In genomic region chr21:45050786-45051489, GRCh38 we compare ENCODE assay signal across 15 cellular contexts. TPM values are rescaled to one million over a fixed set of nuclear protein-coding genes. Genes with fewer than 3 reads are reported as not detected.
DNase-seq lines count a peak whose midpoint lies in the region; ATAC-seq, FAIRE-seq and TF ChIP-seq lines count a peak whose summit lies in the region.
"Had no signal": no experiment of that assay in that cellular context is flagged by ENCODE, and none has a peak within 500 bp of the region (broad histone marks: within the 10 kb centered on the region; RNA-seq: fewer than 3 reads in every experiment).

No MANE protein-coding gene starts in this region.

- ATAC-seq in K562, result no peak
- ATAC-seq in lower lobe of right lung, result peak; percentile 58 to 59
- ATAC-seq in upper lobe of left lung (ENCODE audit: low FRiP score in 2 of 2), result peak; percentile 15 to 52
- ATAC-seq: foreskin keratinocyte had no signal

- no peaks in the 10 kb centered on the region for H3K9me1 ChIP-seq in K562 (ENCODE audit: control insufficient read depth, insufficient read depth, low read length)

- H3K9me3 ChIP-seq in K562 (replicated peaks; ENCODE audit: control insufficient read depth, insufficient read depth, low read depth, low read length), result peaks cover 7% of the 10 kb centered on the region
- H3K9me3 ChIP-seq in lower lobe of right lung, result peaks cover 14% of the 10 kb centered on the region
- peaks cover 0 to 7% (median 0%) of the 10 kb centered on the region in 4 donors for H3K9me3 ChIP-seq in upper lobe of left lung
- peaks cover 0 to 21% (median 13%) of the 10 kb centered on the region in 8 donors for H3K9me3 ChIP-seq in spleen

- CTCF ChIA-PET in K562 (lab: Yijun Ruan, JAX; ENCODE audit: low intra/inter-chr PET ratio), result no interaction called here
- CTCF ChIA-PET in activated CD4-positive, alpha-beta T cell treated with anti-CD3 and anti-CD28 coated beads, Interleukin-2, amount 10 ng/mL, durations not matched to agents 7 days and 5 days (lab: Charles Lee), result interaction anchor here (1.4 kb wide), 1 partner anchor 77 kb away, joined by 3 read pairs; no protein-coding TSS in a partner anchor

- no peak overlapping the region for H3K4me3 Mint-ChIP-seq in activated CD4-positive, alpha-beta T cell treated with anti-CD3 and anti-CD28 coated beads, Interleukin-2, amount 10 ng/mL, durations not matched to agents 7 days and 5 days

- WGBS in K562 (ENCODE audit: insufficient coverage, low coverage, missing lambda C conversion rate), result 22% methylated on average over 19 of the region's 19 CpGs
- 68 to 77% methylated on average over 19 of the region's 19 CpGs for WGBS in upper lobe of left lung, 2 donors
- WGBS in spleen, 5 donors, result 73 to 82% (median 77%) methylated on average over 19 of the region's 19 CpGs

- H3K27me3 Mint-ChIP-seq in activated CD4-positive, alpha-beta T cell treated with anti-CD3 and anti-CD28 coated beads, Interleukin-2, amount 10 ng/mL, durations not matched to agents 7 days and 5 days, result peaks cover 23% of the 10 kb centered on the region

- TF ChIP-seq EP300 in K562 (IDR thresholded peaks at IDR 0.05; ENCODE audit: low read length) (no peak), upper lobe of left lung (IDR thresholded peaks at IDR 0.05) (peak in 2 of 4 donors; percentile 15 to 28)

- H3K36me3 ChIP-seq in K562 (ENCODE audit: control insufficient read depth, insufficient read depth, low read length), result no peaks in the 10 kb centered on the region
- no peaks in the 10 kb centered on the region for H3K36me3 ChIP-seq in lower lobe of right lung
- H3K36me3 ChIP-seq in upper lobe of left lung, result no peaks in the 10 kb centered on the region
- H3K36me3 ChIP-seq in spleen, result no peaks in the 10 kb centered on the region

- TF ChIP-seq RAD21 in K562 (CRISPR knock-in tag; conservative IDR thresholded peaks at IDR 0.05 in 1 of 2, IDR thresholded peaks at IDR 0.05 in 1 of 2), result no peak

- in situ Hi-C loops in K562 (cut with MboI), result no loop called here

- H3K27ac ChIP-seq in K562 (ENCODE audit: extremely low read depth, low read depth, low read length) (no peak overlapping the region), lower lobe of right lung (peak overlapping the region; percentile 71), upper lobe of left lung (peak overlapping the region in 3 of 4 donors; percentile 73 to 81 (median 75)), spleen (no peak overlapping the region)
- H3K27ac ChIP-seq: foreskin keratinocyte had no signal

- no peaks in the 10 kb centered on the region for H3K4me1 Mint-ChIP-seq in activated CD4-positive, alpha-beta T cell treated with anti-CD3 and anti-CD28 coated beads, Interleukin-2, amount 10 ng/mL, durations not matched to agents 7 days and 5 days

- no TSS peak for BruUV-seq in K562 (replicated peaks; lab: Mats Ljungman, UMichigan)

- peaks cover 14% of the 10 kb centered on the region for H3K9me3 Mint-ChIP-seq in activated CD4-positive, alpha-beta T cell treated with anti-CD3 and anti-CD28 coated beads, Interleukin-2, amount 10 ng/mL, durations not matched to agents 7 days and 5 days

- intact Hi-C loops in K562 (cut with micrococcal nuclease) (no loop called here), lower lobe of right lung (cut with DNase I) (no loop called here), spleen (cut with DNase I; ENCODE audit: low total_unique reads) (no loop called here)

- TF ChIP-seq CTCF in K562 (IDR thresholded peaks at IDR 0.05 in 2 of 3, conservative IDR thresholded peaks at IDR 0.05 in 1 of 3; ENCODE audit: insufficient read depth in 2 of 3, low read depth in 1 of 3, low read length in 3 of 3), result no peak
- TF ChIP-seq CTCF in lower lobe of right lung (IDR thresholded peaks at IDR 0.05), result no peak
- TF ChIP-seq CTCF in upper lobe of left lung (IDR thresholded peaks at IDR 0.05), result no peak
- TF ChIP-seq CTCF in spleen (IDR thresholded peaks at IDR 0.05 in 8 of 11, conservative IDR thresholded peaks at IDR 0.05 in 3 of 11), result no peak

- H3K4me3 ChIP-seq in K562 (no peak overlapping the region), lower lobe of right lung (no peak overlapping the region), upper lobe of left lung (no peak overlapping the region), spleen (no peak overlapping the region)

- H3K4me2 ChIP-seq in K562 (ENCODE audit: insufficient read depth, low read length), result no peak overlapping the region

- H2AFZ ChIP-seq in K562 (ENCODE audit: low read depth, low read length), result no peak overlapping the region

- peaks cover 0 to 9% of the 10 kb centered on the region in 2 experiments; a peak in 1 of 5 replicates for H3K4me1 ChIP-seq in K562 (replicated peaks in 1 of 2; ENCODE audit: control insufficient read depth in 2 of 2, insufficient read depth in 2 of 2, low read length in 2 of 2)
- no peaks in the 10 kb centered on the region for H3K4me1 ChIP-seq in lower lobe of right lung
- peaks cover 0 to 7% (median 2%) of the 10 kb centered on the region in 4 donors for H3K4me1 ChIP-seq in upper lobe of left lung
- H3K4me1 ChIP-seq in spleen, result peaks cover 0 to 10% (median 2%) of the 10 kb centered on the region in 6 donors
- H3K4me1 ChIP-seq: foreskin keratinocyte had no signal

- no peak overlapping the region for H3K9ac ChIP-seq in K562 (ENCODE audit: insufficient read depth in 1 of 2, low read depth in 2 of 2, low read length in 2 of 2)

- H3K27ac Mint-ChIP-seq in activated CD4-positive, alpha-beta T cell treated with anti-CD3 and anti-CD28 coated beads, Interleukin-2, amount 10 ng/mL, durations not matched to agents 7 days and 5 days, result no peak overlapping the region

- POLR2A ChIA-PET in K562 (lab: Yijun Ruan, JAX), result interaction anchor here (0.5 kb wide), 1 partner anchor 35 kb away, joined by 3 read pairs; no protein-coding TSS in a partner anchor
- POLR2A ChIA-PET in activated CD4-positive, alpha-beta T cell treated with anti-CD3 and anti-CD28 coated beads, Interleukin-2, amount 10 ng/mL, durations not matched to agents 7 days and 5 days (lab: Charles Lee), result no interaction called here

- H3K79me2 ChIP-seq in K562 (ENCODE audit: control insufficient read depth, insufficient read depth, low read length), result no peaks in the 10 kb centered on the region

- no peaks in the 10 kb centered on the region for H3K36me3 Mint-ChIP-seq in activated CD4-positive, alpha-beta T cell treated with anti-CD3 and anti-CD28 coated beads, Interleukin-2, amount 10 ng/mL, durations not matched to agents 7 days and 5 days (ENCODE audit: low read depth)

- TF ChIP-seq POLR2A in K562 (conservative IDR thresholded peaks at IDR 0.05) (no peak), upper lobe of left lung (IDR thresholded peaks at IDR 0.05) (no peak), spleen (IDR thresholded peaks at IDR 0.05) (no peak)

- peaks cover 11% of the 10 kb centered on the region; the same call in 1 of the 2 replicates for H4K20me1 ChIP-seq in K562 (replicated peaks; ENCODE audit: control insufficient read depth, insufficient read depth, low read length)

- FAIRE-seq in K562 (lab: Jason Lieb, UNC), result no peak
- FAIRE-seq: A204.1 had no signal

- H3K27me3 ChIP-seq in K562 (ENCODE audit: control insufficient read depth in 2 of 2, insufficient read depth in 2 of 2, low read length in 2 of 2) (peaks cover 52 to 69% of the 10 kb centered on the region in 2 experiments), lower lobe of right lung (ENCODE audit: low read depth) (peaks cover 6% of the 10 kb centered on the region), upper lobe of left lung (no peaks in the 10 kb centered on the region), spleen (replicated peaks in 1 of 7) (peaks cover 0 to 41% (median 0%) of the 10 kb centered on the region in 7 donors)

- DNase-seq in NCI-H82 (lab: John Stamatoyannopoulos, UW) (peak; percentile 30), NCI-H82 treated with DMSO at 0.1 percent for 48 hours (lab: John Stamatoyannopoulos, UW; ENCODE audit: unreplicated experiment) (no peak), K562 (ENCODE audit: extremely low read depth in 1 of 4, low spot score in 3 of 4) (no peak), lower lobe of right lung (no peak), upper lobe of left lung (peak in 1 of 2 donors; percentile 20), spleen (no peak), AML-193 (lab: John Stamatoyannopoulos, UW) (no peak)
- no peak for DNase-seq in activated CD4-positive, alpha-beta T cell treated with anti-CD3 and anti-CD28 coated beads, Interleukin-2, amount 10 ng/mL, durations not matched to agents 7 days and 5 days
- DNase-seq: activated CD4-positive, alpha-beta T cell treated with anti-CD3 and anti-CD28 coated beads for 48 hours; activated gamma-delta T cell treated with Interleukin-2 at 50 U/mL for 16 hours; foreskin keratinocyte; NCI-H1105 treated with DMSO at 0.1 percent for 48 hours; NK-92 treated with Interleukin-12 subunit alpha and Interleukin-12 subunit beta, amount 100 ng/mL, for 24 hours; SW 1271 had no signal

RNA-seq across cellular contexts. Expression of gene ADARB1, which starts 23.4 kb away (rescaled TPM):
- total RNA-seq in K562 (2011; cell fraction: chromatin; rRNA removed; ENCODE audit: low replicate concordance), result 40.2 and 48.3 TPM in 2 replicates
- total RNA-seq in K562 (2011; cell fraction: nucleolus; rRNA removed), result 29.0 and 30.4 TPM in 2 replicates
- 24.6 and 33.4 TPM in 2 replicates for total RNA-seq in K562 (2011; cell fraction: nucleoplasm; rRNA removed)
- total RNA-seq in K562 (2014; rRNA removed) (7.7 and 9.1 TPM in 2 replicates), K562 (2014; rRNA removed; fragmentation: Illumina TruSeq; extraction: Trizol) (8.3 TPM in 2 replicates), K562 (2015; rRNA removed; fragmentation: Illumina TruSeq; extraction: Trizol) (6.4 and 7.1 TPM in 2 replicates), K562 (2021) (12.0 and 16.0 TPM in 2 replicates), lower lobe of right lung (48.2 TPM), upper lobe of left lung (10 to 100 TPM; 26.5 to 94.3 (median 42.4) TPM), spleen (10 to 100 TPM; 26.0 to 50.8 (median 34.7) TPM)
- polyA plus RNA-seq in K562 (2011; rRNA removed) (8.4 and 11.8 TPM in 2 replicates), K562 (2014; fragmentation: Illumina TruSeq; extraction: Trizol) (7.3 and 9.2 TPM in 2 replicates), K562 (2014; fragmentation: Nextera tagmentation; extraction: Ambion mirVana) (1 to 10 TPM; 7.1 to 8.1 TPM), K562 (2014; rRNA removed) (6.7 and 12.8 TPM in 2 replicates), spleen (10 to 100 TPM in 2 of 3 donors, 1 to 10 TPM in 1; 9.1 to 16.9 (median 13.9) TPM)
- 6.6 and 7.4 TPM in 2 replicates for polyA plus RNA-seq in K562 (2011; cell fraction: cytosol; rRNA removed)
- polyA plus RNA-seq in K562 (2011; cell fraction: nucleus; rRNA removed), result 15.0 and 23.8 TPM in 2 replicates
- 7.5 and 8.1 TPM in 2 replicates for polyA plus RNA-seq in K562 (2012)
- 10.4 and 16.9 TPM in 2 replicates for polyA minus RNA-seq in K562 (2011; rRNA and poly(A)+ RNA removed)
- polyA minus RNA-seq in K562 (2011; cell fraction: cytosol; rRNA and poly(A)+ RNA removed), result 12.7 and 15.3 TPM in 2 replicates
- 13.3 and 18.3 TPM in 2 replicates for polyA minus RNA-seq in K562 (2011; cell fraction: nucleus; rRNA and poly(A)+ RNA removed)
- total RNA-seq in activated CD4-positive, alpha-beta T cell treated with anti-CD3 and anti-CD28 coated beads, Interleukin-2, amount 10 ng/mL, durations not matched to agents 7 days and 5 days, result 10 to 100 TPM; 43.3 to 45.4 TPM

Comparison
In these comparisons a context has a peak if more than half of its experiments do, and no peak if none do; other contexts are left out.
1. H3K27ac ChIP-seq: peak in lower lobe of right lung (single experiment) and upper lobe of left lung (3 of 4); none in K562 (single experiment) and spleen (0 of 8).